ENCODE assay signal across 14 cellular contexts in the genomic region with DNA sequence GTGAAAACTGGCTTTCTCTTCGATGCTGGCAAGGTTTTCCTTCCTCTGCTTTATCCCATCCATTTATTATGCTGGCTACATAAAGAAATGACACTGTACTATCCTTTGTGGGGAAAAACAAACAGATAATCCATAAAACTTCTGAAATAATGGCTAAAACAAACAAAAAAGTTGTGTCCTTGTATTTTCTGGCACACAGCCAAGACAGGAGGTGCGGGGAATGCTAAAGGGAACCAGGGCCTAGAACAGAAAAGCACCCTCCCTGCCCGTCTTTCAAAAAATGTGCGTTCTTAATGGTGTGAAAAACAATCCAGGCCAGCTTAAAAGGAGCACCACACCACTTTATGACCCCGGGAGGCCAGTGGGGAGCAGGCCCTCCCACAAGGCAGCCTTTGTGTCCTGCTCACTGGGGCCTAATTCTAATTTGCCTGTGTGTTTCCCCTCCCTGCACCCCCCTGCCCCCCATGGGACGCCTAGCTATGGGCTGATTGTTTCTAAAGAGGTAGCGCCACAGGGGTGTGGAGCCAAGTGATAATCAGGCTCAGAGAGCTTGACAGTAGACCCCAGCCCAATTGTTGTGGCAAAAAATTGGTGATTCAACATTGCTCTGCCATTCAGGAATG.
DNase-seq lines count a peak whose midpoint lies in the region; ATAC-seq and TF ChIP-seq lines count a peak whose summit lies in the region.
"Had no signal": no experiment of that assay in that cellular context is flagged by ENCODE, and none has a peak within 500 bp of the region (broad histone marks: within the 10 kb centered on the region; RNA-seq: fewer than 3 reads in every experiment).

No MANE protein-coding gene starts in this region.

- H3K27ac Mint-ChIP-seq in MCF 10A (ENCODE audit: low read depth, unreplicated experiment) (no peak overlapping the region), glutamatergic neuron (ENCODE audit: unreplicated experiment) (no peak overlapping the region)
- H3K27ac Mint-ChIP-seq: T-helper 17 cell had no signal

- POLR2A ChIA-PET in MCF 10A (lab: Yijun Ruan, JAX): no interaction called here

- CTCF ChIA-PET in MCF 10A (lab: Yijun Ruan, JAX): interaction anchor here (0.6 to 0.7 kb wide), 2 partner anchors 37 to 951 kb away, joined by 4 read pairs; no protein-coding TSS in a partner anchor
- CTCF ChIA-PET in mammary epithelial cell (lab: Charles Lee; ENCODE audit: low non-redundant PET): no interaction called here

- in situ Hi-C loops in mammary epithelial cell (cut with MboI; ENCODE audit: low sequenced_read_pairs in 2 of 2): no loop called here

- no peak overlapping the region for H3K4me3 Mint-ChIP-seq in MCF 10A (ENCODE audit: unreplicated experiment)
- no peak overlapping the region for H3K4me3 Mint-ChIP-seq in glutamatergic neuron (ENCODE audit: unreplicated experiment)
- H3K4me3 Mint-ChIP-seq: T-helper 17 cell had no signal

- H4K20me1 ChIP-seq in mammary epithelial cell (ENCODE audit: insufficient read depth, low read length): no peaks in the 10 kb centered on the region

- H3K4me1 Mint-ChIP-seq in MCF 10A (ENCODE audit: insufficient read depth, unreplicated experiment): no peaks in the 10 kb centered on the region
- peaks cover 9% of the 10 kb centered on the region for H3K4me1 Mint-ChIP-seq in glutamatergic neuron (ENCODE audit: low read depth, unreplicated experiment)

- WGBS in mammary epithelial cell (ENCODE audit: low coverage, missing lambda C conversion rate): 91% methylated on average over 7 of the region's 7 CpGs
- 65 to 70% methylated on average over 7 of the region's 7 CpGs for WGBS in thyroid gland, 2 donors

- TF ChIP-seq CTCF in MCF 10A (IDR thresholded peaks at IDR 0.05; ENCODE audit: unreplicated experiment) (no peak), mammary epithelial cell (conservative IDR thresholded peaks at IDR 0.05 in 1 of 2, IDR thresholded peaks at IDR 0.05 in 1 of 2; ENCODE audit: extremely low read depth in 1 of 2, insufficient read depth in 1 of 2, low read depth in 1 of 2, low read length in 2 of 2) (no peak), glutamatergic neuron (IDR thresholded peaks at IDR 0.05; ENCODE audit: partially characterized antibody, unreplicated experiment) (no peak), thyroid gland (IDR thresholded peaks at IDR 0.05) (no peak)

- H3K27me3 ChIP-seq in mammary epithelial cell (ENCODE audit: insufficient read depth, low read length): no peaks in the 10 kb centered on the region
- no peaks in the 10 kb centered on the region for H3K27me3 ChIP-seq in thyroid gland
- H3K27me3 ChIP-seq: breast epithelium, uterus had no signal

- H3K79me2 ChIP-seq in mammary epithelial cell (ENCODE audit: insufficient read depth, low read length): no peaks in the 10 kb centered on the region

- DNase-seq in MCF 10A (ENCODE audit: unreplicated experiment) (peak; percentile 3), mammary epithelial cell (no peak), NCI-H69 (lab: John Stamatoyannopoulos, UW) (peak; percentile 100), glutamatergic neuron (peak; percentile 58), thyroid gland (peak; percentile 3 to 14), NCI-H146 (lab: John Stamatoyannopoulos, UW) (no peak)
- DNase-seq in activated CD4-positive, CD25-positive, alpha-beta regulatory T cell (lab: John Stamatoyannopoulos, UW): no peak
- DNase-seq: activated effector memory CD4-positive, alpha-beta T cell treated with Interleukin-2 at 50 U/mL for 16 hours; DND-41; T-helper 17 cell; uterus had no signal

- H3K36me3 Mint-ChIP-seq in MCF 10A (ENCODE audit: insufficient read depth, unreplicated experiment): no peaks in the 10 kb centered on the region
- H3K36me3 Mint-ChIP-seq in glutamatergic neuron (ENCODE audit: unreplicated experiment): no peaks in the 10 kb centered on the region

- H3K4me3 ChIP-seq in mammary epithelial cell (replicated peaks in 1 of 3; ENCODE audit: insufficient read depth in 1 of 3, low read depth in 2 of 3, low read length in 3 of 3): no peak overlapping the region
- H3K4me3 ChIP-seq in thyroid gland (replicated peaks in 1 of 3): no peak overlapping the region
- H3K4me3 ChIP-seq: breast epithelium, uterus had no signal

- H3K9me3 ChIP-seq in mammary epithelial cell (replicated peaks; ENCODE audit: insufficient read depth, low read length): no peaks in the 10 kb centered on the region
- H3K9me3 ChIP-seq in thyroid gland: no peaks in the 10 kb centered on the region
- H3K9me3 ChIP-seq: breast epithelium, uterus had no signal

- no TSS peak for BruUV-seq in MCF 10A (replicated peaks; lab: Mats Ljungman, UMichigan)
- no TSS peak for BruUV-seq in mammary epithelial cell (replicated peaks; lab: Mats Ljungman, UMichigan)

- dilution Hi-C loops in mammary epithelial cell (cut with HindIII; ENCODE audit: low sequenced_read_pairs): no loop called here

- no peak overlapping the region for H3K4me2 ChIP-seq in mammary epithelial cell (ENCODE audit: insufficient read depth, low read depth, low read length)

- H2AFZ ChIP-seq in mammary epithelial cell (ENCODE audit: low read depth, low read length): no peak overlapping the region

- intact Hi-C loops in MCF 10A (cut with micrococcal nuclease) (no loop called here), mammary epithelial cell (cut with micrococcal nuclease) (no loop called here), thyroid gland (cut with DNase I) (loop anchor here (10.0 kb wide), 1 partner anchor 56 kb away; no protein-coding TSS in a partner anchor)

- H3K36me3 ChIP-seq in mammary epithelial cell (ENCODE audit: insufficient read depth, low read length): no peaks in the 10 kb centered on the region
- H3K36me3 ChIP-seq in thyroid gland: no peaks in the 10 kb centered on the region
- H3K36me3 ChIP-seq: breast epithelium, uterus had no signal

- H3K9ac ChIP-seq in mammary epithelial cell (ENCODE audit: insufficient read depth, low read length): no peak overlapping the region

- H3K27ac ChIP-seq in mammary epithelial cell (ENCODE audit: insufficient read depth, low read depth, low read length): no peak overlapping the region
- H3K27ac ChIP-seq in thyroid gland: no peak overlapping the region
- H3K27ac ChIP-seq: breast epithelium, uterus had no signal

- no peak for TF ChIP-seq POLR2A in thyroid gland (IDR thresholded peaks at IDR 0.05)

- ATAC-seq in HG03432 (IDR thresholded peaks at IDR 0.05; ENCODE audit: unreplicated experiment): no peak
- ATAC-seq: Panc1, T-helper 17 cell had no signal

- H3K4me1 ChIP-seq in mammary epithelial cell (ENCODE audit: insufficient read depth, low read length): no peaks in the 10 kb centered on the region
- H3K4me1 ChIP-seq in thyroid gland: no peaks in the 10 kb centered on the region
- H3K4me1 ChIP-seq: breast epithelium, uterus had no signal

- H3K27me3 Mint-ChIP-seq in MCF 10A (ENCODE audit: insufficient read depth, unreplicated experiment): no peaks in the 10 kb centered on the region
- H3K27me3 Mint-ChIP-seq in glutamatergic neuron (ENCODE audit: unreplicated experiment): no peaks in the 10 kb centered on the region

- H3K9me3 Mint-ChIP-seq in MCF 10A (ENCODE audit: unreplicated experiment) (no peaks in the 10 kb centered on the region), glutamatergic neuron (ENCODE audit: unreplicated experiment) (peaks cover 2% of the 10 kb centered on the region)

Comparison
In these comparisons a context has a peak if more than half of its experiments do, and no peak if none do; other contexts are left out.
1. DNase-seq: peak in MCF 10A (single experiment), NCI-H69 (single experiment), glutamatergic neuron (single experiment) and thyroid gland (2 of 2); none in mammary epithelial cell (single experiment), activated CD4-positive, CD25-positive, alpha-beta regulatory T cell (0 of 4) and NCI-H146 (single experiment).